Comparison of ENCODE assay signal across 6 cellular contexts in the genomic region with DNA sequence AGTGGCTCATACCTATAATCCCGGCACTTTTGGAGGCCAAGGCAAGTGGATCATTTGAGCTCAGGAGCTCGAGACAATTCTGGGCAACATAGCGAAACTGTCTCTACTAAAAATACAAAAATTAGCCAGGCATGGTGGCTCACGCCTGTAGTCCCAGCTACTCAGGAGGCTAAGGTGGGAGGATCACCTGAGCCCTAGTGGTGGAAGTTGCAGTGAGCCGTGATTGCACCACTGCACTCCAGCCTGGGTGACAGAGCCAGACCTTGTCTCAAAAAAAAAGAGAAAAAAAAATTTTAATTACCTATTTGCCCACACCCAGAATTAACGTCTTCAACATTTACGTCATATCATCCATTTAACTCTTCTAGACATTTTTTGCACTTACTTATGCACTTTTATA. TPM values are rescaled to one million over a fixed set of nuclear protein-coding genes. Genes with fewer than 3 reads are reported as not detected.
A peak's percentile ranks its signal among the peaks of the same experiment; 100 is the strongest.
DNase-seq lines count a peak whose midpoint lies in the region; ATAC-seq and TF ChIP-seq lines count a peak whose summit lies in the region.
"Not testable (repeated sequence)": the region's sequence is repeated elsewhere in the genome, so short reads cannot be mapped to it uniquely, and the experiment has no call there.

No MANE protein-coding gene starts in this region.

- not testable (repeated sequence) for H3K9ac ChIP-seq in HCT116 (ENCODE audit: low read length)

- CTCF ChIA-PET in HCT116 (lab: Charles Lee): not testable (repeated sequence)
- CTCF ChIA-PET in WTC11 (lab: Charles Lee): interaction anchor here (1.1 to 1.5 kb wide), 2 partner anchors 22 to 225 kb away, joined by 3 to 5 read pairs; no protein-coding TSS in a partner anchor

- H3K9me2 ChIP-seq in GM23338 (ENCODE audit: insufficient read depth); HCT116 (ENCODE audit: insufficient read depth): not testable (repeated sequence)

- RAD21 ChIA-PET in HCT116 (lab: Charles Lee; ENCODE audit: low non-redundant PET in 1 of 2, low total read pairs in 2 of 2, uncharacterized antibody in 2 of 2, unreplicated experiment in 2 of 2): not testable (repeated sequence)

- H3K27me3 ChIP-seq in GM23338 (ENCODE audit: insufficient read depth); HCT116 (ENCODE audit: insufficient read depth, low read length): not testable (repeated sequence)

- intact Hi-C loops in HCT116 (cut with micrococcal nuclease): not testable (repeated sequence)

- not testable (repeated sequence) for H3K4me1 ChIP-seq in GM23338 (ENCODE audit: insufficient read depth); HCT116 (ENCODE audit: control insufficient read depth in 1 of 2, insufficient read depth in 2 of 2, low read length in 2 of 2)

- not testable (repeated sequence) for TF ChIP-seq CTCF in GM23338 (conservative IDR thresholded peaks at IDR 0.05; ENCODE audit: low read depth in 2 of 2); HCT116 (IDR thresholded peaks at IDR 0.05 in 2 of 3, conservative IDR thresholded peaks at IDR 0.05 in 1 of 3; ENCODE audit: borderline replicate concordance in 1 of 3, insufficient read depth in 1 of 3, low read depth in 2 of 3, low read length in 2 of 3); WTC11 (IDR thresholded peaks at IDR 0.05)
- peak; percentile 4 for TF ChIP-seq CTCF in fibroblast of villous mesenchyme (IDR thresholded peaks at IDR 0.05; ENCODE audit: insufficient read depth, low read depth, low read length)
- TF ChIP-seq CTCF in neural crest cell (conservative IDR thresholded peaks at IDR 0.05): peak; percentile 20
- peak; percentile 11 for TF ChIP-seq CTCF in progenitor cell of endocrine pancreas (IDR thresholded peaks at IDR 0.05; ENCODE audit: unreplicated experiment)

- H3K4me1 Mint-ChIP-seq in GM23338; WTC11; neural crest cell; progenitor cell of endocrine pancreas (ENCODE audit: low read depth): not testable (repeated sequence)

- not testable (repeated sequence) for BruUV-seq in HCT116 (replicated peaks; lab: Mats Ljungman, UMichigan)

- not testable (repeated sequence) for H3K36me3 ChIP-seq in GM23338 (ENCODE audit: insufficient read depth); HCT116 (ENCODE audit: control insufficient read depth in 1 of 2, insufficient read depth in 2 of 2, low read length in 2 of 2)

- TF ChIP-seq POLR2A in HCT116 (IDR thresholded peaks at IDR 0.05; ENCODE audit: borderline replicate concordance, extremely low read depth, insufficient read depth, insufficient read length): not testable (repeated sequence)

- H3K9me3 ChIP-seq in HCT116 (ENCODE audit: control insufficient read depth in 1 of 2, insufficient read depth in 1 of 2, low read depth in 1 of 2, low read length in 2 of 2): not testable (repeated sequence)

- H3K9me3 Mint-ChIP-seq in GM23338; WTC11; neural crest cell; progenitor cell of endocrine pancreas (ENCODE audit: low read depth): not testable (repeated sequence)

- not testable (repeated sequence) for H3F3A ChIP-seq in GM23338 (replicated peaks; ENCODE audit: low read depth)

- H3K4me3 Mint-ChIP-seq in GM23338; WTC11; neural crest cell; progenitor cell of endocrine pancreas (ENCODE audit: low read depth): not testable (repeated sequence)

- TF ChIP-seq RAD21 in HCT116 (IDR thresholded peaks at IDR 0.05; ENCODE audit: low read depth): not testable (repeated sequence)

- ATAC-seq in GM23338: peak; percentile 50
- peak; percentile 55; the same call in 1 of the 2 replicates for ATAC-seq in HCT116
- ATAC-seq in WTC11: not testable (repeated sequence)

- peaks cover 12% of the 10 kb centered on the region for H4K20me1 ChIP-seq in GM23338 (replicated peaks; ENCODE audit: insufficient read depth)
- H4K20me1 ChIP-seq in HCT116 (ENCODE audit: insufficient read depth): not testable (repeated sequence)

- H3K4me3 ChIP-seq in GM23338; HCT116 (replicated peaks in 1 of 2; ENCODE audit: low read depth in 1 of 2, low read length in 2 of 2); fibroblast of villous mesenchyme (ENCODE audit: low read depth, low read length): not testable (repeated sequence)

- H3K36me3 Mint-ChIP-seq in GM23338 (ENCODE audit: low read depth) (peaks cover 12% of the 10 kb centered on the region), neural crest cell (ENCODE audit: low read depth) (peaks cover 13% of the 10 kb centered on the region), progenitor cell of endocrine pancreas (ENCODE audit: insufficient read depth) (peaks cover 17% of the 10 kb centered on the region)
- not testable (repeated sequence) for H3K36me3 Mint-ChIP-seq in WTC11

- H3K27ac ChIP-seq in GM23338 (ENCODE audit: low read depth); HCT116 (ENCODE audit: low read depth, low read length): not testable (repeated sequence)

- POLR2A ChIA-PET in HCT116 (lab: Charles Lee); WTC11 (lab: Charles Lee): not testable (repeated sequence)

- DNase-seq in GM23338 (ENCODE audit: low spot score); HCT116 (ENCODE audit: low read depth, low spot score); WTC11 (ENCODE audit: low spot score); fibroblast of villous mesenchyme (ENCODE audit: low read depth); neural crest cell (ENCODE audit: low read depth, low spot score); progenitor cell of endocrine pancreas (ENCODE audit: low spot score, unreplicated experiment): not testable (repeated sequence)

- H2AFZ ChIP-seq in GM23338; HCT116 (ENCODE audit: low read depth, low read length, poor library complexity, severe bottlenecking): not testable (repeated sequence)

- H3K27ac Mint-ChIP-seq in GM23338; neural crest cell (ENCODE audit: unreplicated experiment); progenitor cell of endocrine pancreas: not testable (repeated sequence)
- peak overlapping the region; percentile 63; the same call in 1 of the 2 replicates for H3K27ac Mint-ChIP-seq in WTC11

- H3K27me3 Mint-ChIP-seq in GM23338 (ENCODE audit: insufficient read depth, low read depth, poor library complexity); WTC11 (ENCODE audit: low read depth); neural crest cell (ENCODE audit: low read depth); progenitor cell of endocrine pancreas: not testable (repeated sequence)

- H3K79me2 ChIP-seq in GM23338 (replicated peaks; ENCODE audit: insufficient read depth): not testable (repeated sequence)
- H3K79me2 ChIP-seq in HCT116 (ENCODE audit: insufficient read depth, low read length): peaks cover 11% of the 10 kb centered on the region; the same call in 1 of the 2 replicates

- not testable (repeated sequence) for H3K4me2 ChIP-seq in GM23338; HCT116 (ENCODE audit: low read length)

RNA-seq across cellular contexts. Expression of gene FARP2, which starts 29.4 kb away (rescaled TPM):
- total RNA-seq in GM23338 (2014; rRNA removed; shearing (Covaris generic)): 22.6 and 26.8 TPM in 2 replicates
- 13.9 and 16.0 TPM in 2 replicates for polyA plus RNA-seq in GM23338 (2016; fragmentation: Nextera tagmentation; extraction: Ambion mirVana)
- 49.3 TPM for total RNA-seq in HCT116 (2021; ENCODE audit: unreplicated experiment)
- 14.1 and 14.3 TPM in 2 replicates for polyA plus RNA-seq in HCT116 (2012)
- 28.2 to 37.8 TPM (median 33.6 TPM) in 3 replicates for total RNA-seq in WTC11 (2021)
- 34.1 and 37.6 TPM in 2 replicates for total RNA-seq in fibroblast of villous mesenchyme
- total RNA-seq in neural crest cell: 34.4 and 36.1 TPM in 2 replicates
- total RNA-seq in progenitor cell of endocrine pancreas: 63.6 and 67.0 TPM in 2 replicates
